ENCODE assay signal across 11 cellular contexts in the genomic region with DNA sequence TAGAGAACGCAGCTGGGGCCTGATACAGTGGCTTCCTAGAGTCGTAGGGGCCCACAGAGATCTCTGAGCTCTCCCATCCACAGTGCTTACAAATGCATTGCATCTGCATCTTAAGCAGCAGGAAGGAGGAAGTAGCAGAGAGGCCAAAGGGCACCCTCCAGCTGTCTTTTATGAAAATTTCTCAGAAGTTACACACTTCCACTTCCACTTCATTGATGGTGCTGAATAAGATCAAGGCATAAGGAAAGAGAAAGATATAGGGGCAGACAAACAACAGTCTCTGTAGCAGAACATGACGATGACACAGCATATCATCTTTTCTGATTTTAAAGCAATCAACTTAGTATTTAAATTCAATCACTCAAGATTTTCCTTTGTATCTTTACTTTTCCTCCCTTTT. TPM values are rescaled to one million over a fixed set of nuclear protein-coding genes. Genes with fewer than 3 reads are reported as not detected.
DNase-seq lines count a peak whose midpoint lies in the region; ATAC-seq and FAIRE-seq lines count a peak whose summit lies in the region.
"Had no signal": no experiment of that assay in that cellular context is flagged by ENCODE, and none has a peak within 500 bp of the region (broad histone marks: within the 10 kb centered on the region; RNA-seq: fewer than 3 reads in every experiment).

No MANE protein-coding gene starts in this region.

- WGBS in mesenchymal stem cell = 56% methylated on average over 3 of the region's 3 CpGs

- H3K9me3 ChIP-seq in mesenchymal stem cell (ENCODE audit: control insufficient read depth, low read length) = no peaks in the 10 kb centered on the region

- DNase-seq in NOMO-1 (lab: John Stamatoyannopoulos, UW; ENCODE audit: unreplicated experiment in 2 of 2) = peak; percentile 82 to 85
- DNase-seq in mesenchymal stem cell = peak; percentile 13
- no peak for DNase-seq in A172 (ENCODE audit: low spot score)
- no peak for DNase-seq in HTR-8/SVneo (ENCODE audit: insufficient read length, low spot score)
- no peak for DNase-seq in activated T-cell treated with anti-CD3 and anti-CD28 coated beads, Interleukin-2, amount 50 U/mL, for 1 hour
- DNase-seq: activated CD4-positive, alpha-beta T cell treated with anti-CD3 and anti-CD28 coated beads, Interleukin-2, amount 10 ng/mL, durations not matched to agents 24 days and 14 days; NCI-H1694 treated with DMSO at 0.1 percent for 48 hours had no signal

- H2AK5ac ChIP-seq in mesenchymal stem cell (ENCODE audit: low read length, severe bottlenecking) = no peak overlapping the region

- peaks cover under 1% of the 10 kb centered on the region for H3K4me1 ChIP-seq in mesenchymal stem cell (ENCODE audit: control insufficient read depth, insufficient read depth, low read depth, low read length)

- H3K4me2 ChIP-seq in mesenchymal stem cell (ENCODE audit: low read length, poor library complexity, severe bottlenecking) = no peak overlapping the region

- H4K91ac ChIP-seq in mesenchymal stem cell (ENCODE audit: low read length) = no peak overlapping the region

- no peak for FAIRE-seq in HTR-8/SVneo (lab: Jason Lieb, UNC)

- no peak overlapping the region for H3K4ac ChIP-seq in mesenchymal stem cell (ENCODE audit: low read depth in 1 of 2, low read length in 2 of 2)

- no peaks in the 10 kb centered on the region for H3K36me3 ChIP-seq in mesenchymal stem cell (ENCODE audit: control insufficient read depth in 1 of 2, insufficient read depth in 2 of 2, low read depth in 1 of 2, low read length in 2 of 2)

- H3K18ac ChIP-seq in mesenchymal stem cell (ENCODE audit: low read depth in 1 of 2, low read length in 2 of 2) = no peak overlapping the region

- H2BK5ac ChIP-seq in mesenchymal stem cell (ENCODE audit: low read depth, low read length, poor library complexity, severe bottlenecking) = no peak overlapping the region

- H4K8ac ChIP-seq in mesenchymal stem cell (ENCODE audit: low read length) = no peak overlapping the region

- H3K14ac ChIP-seq in mesenchymal stem cell (ENCODE audit: low read length in 2 of 2) = no peak overlapping the region

- no peak overlapping the region for H2BK120ac ChIP-seq in mesenchymal stem cell (ENCODE audit: low read depth, low read length)

- H3K9ac ChIP-seq in mesenchymal stem cell (ENCODE audit: low read length) = no peak overlapping the region

- H3K27ac ChIP-seq in mesenchymal stem cell (ENCODE audit: low read length, poor library complexity, severe bottlenecking) = no peak overlapping the region

- no peak overlapping the region for H2BK15ac ChIP-seq in mesenchymal stem cell (ENCODE audit: low read depth, poor library complexity, severe bottlenecking)

- H2BK12ac ChIP-seq in mesenchymal stem cell (ENCODE audit: low read length in 2 of 2) = no peak overlapping the region

- H3K23ac ChIP-seq in mesenchymal stem cell (ENCODE audit: low read length in 2 of 2) = no peak overlapping the region

- no peak overlapping the region for H2AFZ ChIP-seq in mesenchymal stem cell (ENCODE audit: low read depth, low read length)

- no peak overlapping the region for H3K4me3 ChIP-seq in mesenchymal stem cell (ENCODE audit: insufficient read depth in 1 of 2, low read depth in 1 of 2, low read length in 2 of 2)
- H3K4me3 ChIP-seq: lung had no signal

- peak; percentile 89 for ATAC-seq in GM18909 (IDR thresholded peaks at IDR 0.05; ENCODE audit: poor library complexity, unreplicated experiment)
- ATAC-seq in HG02678 (IDR thresholded peaks at IDR 0.05; ENCODE audit: unreplicated experiment) = peak; percentile 87

- H3K27me3 ChIP-seq in mesenchymal stem cell (ENCODE audit: control insufficient read depth in 1 of 2, insufficient read depth in 1 of 2, low read length in 2 of 2) = no peaks in the 10 kb centered on the region

- no peaks in the 10 kb centered on the region for H3K79me1 ChIP-seq in mesenchymal stem cell (replicated peaks; ENCODE audit: low read length, poor library complexity, severe bottlenecking)

RNA-seq across cellular contexts. Expression of a gene that starts 51.6 kb away (rescaled TPM):
- 0.01 TPM for polyA plus RNA-seq in mesenchymal stem cell (2013, experiment 1 of 2)
- polyA plus RNA-seq in mesenchymal stem cell (2013, experiment 2 of 2) = 0.01 TPM
- total RNA-seq in A172 (2014; rRNA removed; shearing (Covaris generic)) = 0.02 and 0.17 TPM in 2 replicates
- total RNA-seq: activated CD4-positive, alpha-beta T cell treated with anti-CD3 and anti-CD28 coated beads, Interleukin-2, amount 10 ng/mL, durations not matched to agents 24 days and 14 days; dermis microvascular lymphatic vessel endothelial cell had no signal

RNA-seq across cellular contexts. Expression of a gene that starts 53.2 kb away (rescaled TPM):
- 24.0 TPM for polyA plus RNA-seq in mesenchymal stem cell (2013, experiment 1 of 2)
- 25.4 TPM for polyA plus RNA-seq in mesenchymal stem cell (2013, experiment 2 of 2)
- 40.7 and 62.5 TPM in 2 replicates for total RNA-seq in A172 (2014; rRNA removed; shearing (Covaris generic))

Comparison
In these comparisons a context has a peak if more than half of its experiments do, and no peak if none do; other contexts are left out.
1. DNase-seq: peak in NOMO-1 (2 of 2) and mesenchymal stem cell (single experiment); none in A172 (single experiment), HTR-8/SVneo (single experiment) and activated T-cell treated with anti-CD3 and anti-CD28 coated beads, Interleukin-2, amount 50 U/mL, for 1 hour (single experiment).